In the genomic region with DNA sequence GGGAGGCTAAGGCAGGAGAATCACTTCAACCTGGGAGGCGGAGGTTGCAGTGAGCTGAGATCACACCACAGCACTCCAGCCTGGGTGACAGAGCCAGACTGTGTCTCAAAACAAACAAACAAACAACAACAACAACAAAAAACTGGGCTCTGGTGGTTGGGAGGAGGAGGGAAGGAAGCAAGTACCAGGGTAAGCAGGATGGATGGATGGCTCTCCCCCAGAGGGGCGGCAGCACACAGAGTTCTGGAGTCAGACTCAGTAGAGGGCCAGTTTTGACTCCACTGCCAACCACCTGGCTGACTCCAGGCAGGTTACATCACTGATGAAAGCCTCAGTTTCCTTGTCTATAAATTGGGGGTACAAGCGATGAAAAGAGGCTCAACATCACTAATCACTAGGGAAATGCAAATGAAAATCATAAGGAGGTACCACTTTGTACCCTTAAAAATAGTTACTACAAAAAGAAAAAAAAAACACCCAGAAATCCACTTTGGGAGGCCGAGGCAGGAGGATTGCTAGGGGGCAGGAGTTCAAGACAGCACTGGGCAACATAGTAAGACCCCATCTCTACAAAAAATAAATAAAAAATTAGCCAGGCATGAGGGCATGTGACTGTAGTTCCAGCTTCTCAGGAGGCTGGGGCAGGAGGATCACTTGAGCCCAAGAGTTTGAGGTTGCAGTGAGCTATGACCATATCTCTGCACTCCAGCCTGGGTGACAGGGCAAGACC, we compare ENCODE assay signal across 18 cellular contexts. TPM values are rescaled to one million over a fixed set of nuclear protein-coding genes. Genes with fewer than 3 reads are reported as not detected.
"Had no signal": no experiment of that assay in that cellular context is flagged by ENCODE, and none has a peak within 500 bp of the region (broad histone marks: within the 10 kb centered on the region; RNA-seq: fewer than 3 reads in every experiment).

No MANE protein-coding gene starts in this region.

- H3K27ac ChIP-seq: colonic mucosa, epithelial cell of prostate, WERI-Rb-1 had no signal

- H3K36me3 ChIP-seq: colonic mucosa, heart right ventricle, thoracic aorta, WERI-Rb-1 had no signal

- DNase-seq: activated CD4-positive, alpha-beta T cell treated with anti-CD3 and anti-CD28 coated beads, Interleukin-2, amount 50 U/mL, for 1 hour; activated CD4-positive, CD25-positive, alpha-beta regulatory T cell treated with anti-CD3 and anti-CD28 coated beads, Interleukin-2, amount 50 U/mL, for 72 hours; activated CD8-positive, alpha-beta T cell treated with anti-CD3 and anti-CD28 coated beads, Interleukin-2, amount 10 ng/mL, durations not matched to agents 7 days and 5 days; activated naive CD4-positive, alpha-beta T cell treated with Interleukin-2 at 50 U/mL for 16 hours; activated naive CD8-positive, alpha-beta T cell treated with anti-CD3 and anti-CD28 coated beads for 36 hours; activated T-cell treated with anti-CD3 and anti-CD28 coated beads, Interleukin-2, amount 50 U/mL, for 48 hours; colonic mucosa; endodermal cell; left colon; naive B cell; occipital lobe; stimulated activated CD4-positive, alpha-beta T cell treated with anti-CD3 and anti-CD28 coated beads, Interleukin-4, amount 100 ng/mL, for 24 hours; stimulated activated naive CD4-positive, alpha-beta T cell treated with Interleukin-2 at 50 U/mL for 16 hours; WERI-Rb-1 had no signal

- H3K9me3 ChIP-seq: colonic mucosa, heart right ventricle, thoracic aorta had no signal

- H3K4me3 ChIP-seq: colonic mucosa, lung, thoracic aorta had no signal

- ATAC-seq: activated CD8-positive, alpha-beta T cell treated with anti-CD3 and anti-CD28 coated beads, Interleukin-2, amount 10 ng/mL, durations not matched to agents 7 days and 5 days; left colon had no signal

- H3K27me3 ChIP-seq: colonic mucosa, heart right ventricle had no signal

RNA-seq across cellular contexts. Expression of gene SLC22A4, which starts 3.2 kb away (rescaled TPM):
- total RNA-seq: activated CD8-positive, alpha-beta T cell treated with anti-CD3 and anti-CD28 coated beads, Interleukin-2, amount 10 ng/mL, durations not matched to agents 7 days and 5 days had no signal

RNA-seq across cellular contexts. Expression of gene PDLIM4, which starts 39.9 kb away (rescaled TPM):
- total RNA-seq: activated CD8-positive, alpha-beta T cell treated with anti-CD3 and anti-CD28 coated beads, Interleukin-2, amount 10 ng/mL, durations not matched to agents 7 days and 5 days had no signal
